In the genomic region with DNA sequence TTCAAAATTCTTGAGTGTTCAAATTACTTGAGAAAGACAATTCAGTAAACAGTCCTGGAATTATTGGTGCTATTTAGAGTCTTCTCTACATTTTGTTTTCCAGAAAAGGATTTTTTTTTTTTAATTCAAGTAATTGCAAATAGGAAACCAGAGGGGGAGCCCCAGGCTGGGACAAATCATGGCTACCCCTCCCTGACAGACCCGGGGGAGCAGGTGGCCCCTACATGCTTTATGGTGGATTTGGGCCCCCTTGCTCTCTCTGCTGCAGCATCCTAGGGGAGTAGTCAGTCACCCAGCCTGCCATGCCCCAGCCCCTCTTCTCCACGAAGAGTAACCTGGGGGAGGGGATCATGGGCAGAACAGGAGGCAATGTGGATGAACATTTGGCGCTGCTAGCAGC, we compare ENCODE assay signal across 3 cellular contexts.
TF ChIP-seq lines count a peak whose summit lies in the region.

No MANE protein-coding gene starts in this region.

TF ChIP-seq in SK-N-SH, 30 proteins besides CTCF, POLR2A, EP300 and RAD21:
- TF ChIP-seq POLR2AphosphoS5 (IDR thresholded peaks at IDR 0.05; ENCODE audit: low read depth, low read length) (no peak), TAF1 (IDR thresholded peaks at IDR 0.05; ENCODE audit: borderline replicate concordance, low read depth, low read length) (no peak), RXRA (IDR thresholded peaks at IDR 0.05; ENCODE audit: borderline replicate concordance, low read depth) (no peak), GABPA (IDR thresholded peaks at IDR 0.05; ENCODE audit: low read depth) (no peak)

TF ChIP-seq in SK-N-SH treated with all-trans-retinoic acid at 6 μM for 48 hours, 23 proteins besides CTCF, POLR2A, EP300 and RAD21:
- TF ChIP-seq ZNF565 (CRISPR knock-in tag; conservative IDR thresholded peaks at IDR 0.05; ENCODE audit: low read depth) (no peak), SNAI2 (CRISPR knock-in tag; IDR thresholded peaks at IDR 0.05) (no peak), CREB5 (CRISPR knock-in tag; IDR thresholded peaks at IDR 0.05; ENCODE audit: low read depth) (no peak), ARNTL (CRISPR knock-in tag; IDR thresholded peaks at IDR 0.05; ENCODE audit: borderline replicate concordance, low read depth) (no peak), CSDC2 (CRISPR knock-in tag; IDR thresholded peaks at IDR 0.05) (no peak), ZFP30 (CRISPR knock-in tag; IDR thresholded peaks at IDR 0.05) (no peak), BACH2 (CRISPR knock-in tag; IDR thresholded peaks at IDR 0.05; ENCODE audit: borderline replicate concordance) (no peak), TOX (CRISPR knock-in tag; IDR thresholded peaks at IDR 0.05; ENCODE audit: borderline replicate concordance) (no peak), OSR1 (CRISPR knock-in tag; IDR thresholded peaks at IDR 0.05) (no peak), ZNF8 (CRISPR knock-in tag; IDR thresholded peaks at IDR 0.05) (no peak), GLIS3 (CRISPR knock-in tag; IDR thresholded peaks at IDR 0.05) (no peak)
- TF ChIP-seq, protein P1, sequence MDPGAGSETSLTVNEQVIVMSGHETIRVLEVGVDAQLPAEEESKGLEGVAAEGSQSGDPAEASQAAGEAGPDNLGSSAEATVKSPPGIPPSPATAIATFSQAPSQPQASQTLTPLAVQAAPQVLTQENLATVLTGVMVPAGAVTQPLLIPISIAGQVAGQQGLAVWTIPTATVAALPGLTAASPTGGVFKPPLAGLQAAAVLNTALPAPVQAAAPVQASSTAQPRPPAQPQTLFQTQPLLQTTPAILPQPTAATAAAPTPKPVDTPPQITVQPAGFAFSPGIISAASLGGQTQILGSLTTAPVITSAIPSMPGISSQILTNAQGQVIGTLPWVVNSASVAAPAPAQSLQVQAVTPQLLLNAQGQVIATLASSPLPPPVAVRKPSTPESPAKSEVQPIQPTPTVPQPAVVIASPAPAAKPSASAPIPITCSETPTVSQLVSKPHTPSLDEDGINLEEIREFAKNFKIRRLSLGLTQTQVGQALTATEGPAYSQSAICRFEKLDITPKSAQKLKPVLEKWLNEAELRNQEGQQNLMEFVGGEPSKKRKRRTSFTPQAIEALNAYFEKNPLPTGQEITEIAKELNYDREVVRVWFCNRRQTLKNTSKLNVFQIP (CRISPR knock-in tag; IDR thresholded peaks at IDR 0.05; ENCODE audit: borderline replicate concordance, low read depth): no peak
- TF ChIP-seq, protein P2, sequence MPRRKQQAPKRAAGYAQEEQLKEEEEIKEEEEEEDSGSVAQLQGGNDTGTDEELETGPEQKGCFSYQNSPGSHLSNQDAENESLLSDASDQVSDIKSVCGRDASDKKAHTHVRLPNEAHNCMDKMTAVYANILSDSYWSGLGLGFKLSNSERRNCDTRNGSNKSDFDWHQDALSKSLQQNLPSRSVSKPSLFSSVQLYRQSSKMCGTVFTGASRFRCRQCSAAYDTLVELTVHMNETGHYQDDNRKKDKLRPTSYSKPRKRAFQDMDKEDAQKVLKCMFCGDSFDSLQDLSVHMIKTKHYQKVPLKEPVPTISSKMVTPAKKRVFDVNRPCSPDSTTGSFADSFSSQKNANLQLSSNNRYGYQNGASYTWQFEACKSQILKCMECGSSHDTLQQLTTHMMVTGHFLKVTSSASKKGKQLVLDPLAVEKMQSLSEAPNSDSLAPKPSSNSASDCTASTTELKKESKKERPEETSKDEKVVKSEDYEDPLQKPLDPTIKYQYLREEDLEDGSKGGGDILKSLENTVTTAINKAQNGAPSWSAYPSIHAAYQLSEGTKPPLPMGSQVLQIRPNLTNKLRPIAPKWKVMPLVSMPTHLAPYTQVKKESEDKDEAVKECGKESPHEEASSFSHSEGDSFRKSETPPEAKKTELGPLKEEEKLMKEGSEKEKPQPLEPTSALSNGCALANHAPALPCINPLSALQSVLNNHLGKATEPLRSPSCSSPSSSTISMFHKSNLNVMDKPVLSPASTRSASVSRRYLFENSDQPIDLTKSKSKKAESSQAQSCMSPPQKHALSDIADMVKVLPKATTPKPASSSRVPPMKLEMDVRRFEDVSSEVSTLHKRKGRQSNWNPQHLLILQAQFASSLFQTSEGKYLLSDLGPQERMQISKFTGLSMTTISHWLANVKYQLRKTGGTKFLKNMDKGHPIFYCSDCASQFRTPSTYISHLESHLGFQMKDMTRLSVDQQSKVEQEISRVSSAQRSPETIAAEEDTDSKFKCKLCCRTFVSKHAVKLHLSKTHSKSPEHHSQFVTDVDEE (CRISPR knock-in tag; IDR thresholded peaks at IDR 0.05): no peak

TF ChIP-seq in IMR-90, 13 proteins besides CTCF, POLR2A, EP300 and RAD21:
- TF ChIP-seq BHLHE40 (IDR thresholded peaks at IDR 0.05; ENCODE audit: low read depth, low read length) (no peak), RFX5 (IDR thresholded peaks at IDR 0.05; ENCODE audit: low read depth, low read length) (no peak), MAFK (IDR thresholded peaks at IDR 0.05; ENCODE audit: low read depth, low read length) (no peak), CEBPB (IDR thresholded peaks at IDR 0.05; ENCODE audit: low read depth, low read length) (no peak), MXI1 (IDR thresholded peaks at IDR 0.05; ENCODE audit: borderline replicate concordance, low read depth, low read length) (no peak), SMC3 (IDR thresholded peaks at IDR 0.05; ENCODE audit: low read depth, low read length) (no peak), NFE2L2 (IDR thresholded peaks at IDR 0.05; ENCODE audit: low read depth, low read length) (no peak), CHD1 (IDR thresholded peaks at IDR 0.05; ENCODE audit: low read depth, low read length) (no peak), MAZ (IDR thresholded peaks at IDR 0.05; ENCODE audit: borderline replicate concordance, low read depth, low read length) (no peak), RCOR1 (IDR thresholded peaks at IDR 0.05; ENCODE audit: insufficient replicate concordance, low read length) (no peak), FOS (IDR thresholded peaks at IDR 0.05; ENCODE audit: low read depth, low read length) (no peak)
- TF ChIP-seq, protein P3, sequence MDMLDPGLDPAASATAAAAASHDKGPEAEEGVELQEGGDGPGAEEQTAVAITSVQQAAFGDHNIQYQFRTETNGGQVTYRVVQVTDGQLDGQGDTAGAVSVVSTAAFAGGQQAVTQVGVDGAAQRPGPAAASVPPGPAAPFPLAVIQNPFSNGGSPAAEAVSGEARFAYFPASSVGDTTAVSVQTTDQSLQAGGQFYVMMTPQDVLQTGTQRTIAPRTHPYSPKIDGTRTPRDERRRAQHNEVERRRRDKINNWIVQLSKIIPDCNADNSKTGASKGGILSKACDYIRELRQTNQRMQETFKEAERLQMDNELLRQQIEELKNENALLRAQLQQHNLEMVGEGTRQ (IDR thresholded peaks at IDR 0.05; ENCODE audit: low read depth, low read length): no peak
- TF ChIP-seq, protein P4, sequence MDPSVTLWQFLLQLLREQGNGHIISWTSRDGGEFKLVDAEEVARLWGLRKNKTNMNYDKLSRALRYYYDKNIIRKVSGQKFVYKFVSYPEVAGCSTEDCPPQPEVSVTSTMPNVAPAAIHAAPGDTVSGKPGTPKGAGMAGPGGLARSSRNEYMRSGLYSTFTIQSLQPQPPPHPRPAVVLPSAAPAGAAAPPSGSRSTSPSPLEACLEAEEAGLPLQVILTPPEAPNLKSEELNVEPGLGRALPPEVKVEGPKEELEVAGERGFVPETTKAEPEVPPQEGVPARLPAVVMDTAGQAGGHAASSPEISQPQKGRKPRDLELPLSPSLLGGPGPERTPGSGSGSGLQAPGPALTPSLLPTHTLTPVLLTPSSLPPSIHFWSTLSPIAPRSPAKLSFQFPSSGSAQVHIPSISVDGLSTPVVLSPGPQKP (IDR thresholded peaks at IDR 0.05; ENCODE audit: borderline replicate concordance, low read depth, low read length): no peak
